ENCODE assay signal across 8 cellular contexts in the genomic region with DNA sequence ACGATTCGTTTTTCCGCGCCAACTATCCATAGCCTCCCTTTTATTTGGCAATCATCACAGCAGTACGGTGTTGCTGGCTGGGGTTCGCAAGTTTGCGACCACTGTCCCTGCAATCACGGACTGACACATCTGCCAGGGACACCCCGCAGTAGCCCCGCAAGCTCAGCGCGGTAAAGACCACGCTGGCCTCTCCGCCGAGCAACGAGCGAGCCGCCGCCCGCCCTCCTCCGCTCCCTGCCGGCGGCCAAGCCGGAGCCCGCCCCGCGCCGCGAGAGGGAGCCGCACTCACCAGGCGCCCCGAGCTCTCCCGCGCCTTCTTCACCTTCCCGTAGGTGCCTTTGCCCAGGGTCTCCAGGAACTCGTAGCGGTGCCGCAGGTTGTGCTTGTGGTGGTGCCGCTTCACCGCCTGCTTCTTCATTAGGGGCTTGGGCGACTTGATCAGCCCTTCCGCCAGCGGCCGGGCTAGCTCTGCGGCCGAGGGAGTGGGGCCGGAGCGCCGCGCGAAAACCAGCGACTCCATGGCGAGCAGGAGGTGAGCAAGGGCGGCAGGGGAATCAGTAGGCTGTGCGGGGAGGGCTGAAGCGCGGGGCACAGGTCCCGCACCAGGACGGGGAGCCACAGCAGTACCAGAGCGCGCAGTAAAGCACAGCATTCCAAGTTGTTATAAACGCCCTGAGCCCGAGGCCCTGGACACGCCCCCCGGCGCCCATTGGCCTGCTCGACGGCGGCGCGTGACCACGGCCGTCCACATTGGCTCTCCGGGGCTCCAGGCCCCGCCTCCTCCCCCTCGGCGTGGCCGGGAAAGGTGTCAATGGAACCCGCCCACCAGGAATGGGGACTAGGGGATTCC. TPM values are rescaled to one million over a fixed set of nuclear protein-coding genes. Genes with fewer than 3 reads are reported as not detected.
A peak's percentile ranks its signal among the peaks of the same experiment; 100 is the strongest.
DNase-seq lines count a peak whose midpoint lies in the region; ATAC-seq and TF ChIP-seq lines count a peak whose summit lies in the region.

A gene (minus strand): TSS at position 637 of the 850 bp plus-strand sequence. CDS start 117 bp downstream, at position 520.

- H3K4me3 Mint-ChIP-seq in naive thymus-derived CD8-positive, alpha-beta T cell = peak within 1 kb of the TSS; percentile 92 to 100 (median 98)
- peak within 1 kb of the TSS; percentile 96 for H3K4me3 Mint-ChIP-seq in stimulated activated memory B cell treated with anti-CD40 and anti-IgM and Interleukin-4, amounts not matched to agents 10 μg/mL and 1 μg/mL and 100 μg/mL, for 72 hours

- DNase-seq in RWPE1 (ENCODE audit: low spot score) = peak; percentile 96
- peak; percentile 94 for DNase-seq in activated effector memory CD4-positive, alpha-beta T cell treated with anti-CD3 and anti-CD28 coated beads, Interleukin-2, amount 50 U/mL, for 16 hours
- DNase-seq in fibroblast of the aortic adventitia (ENCODE audit: low read depth) = peak; percentile 79
- DNase-seq in naive thymus-derived CD8-positive, alpha-beta T cell = peak; percentile 80 to 91 (median 84)

- H3K27me3 ChIP-seq in DOHH2 (ENCODE audit: control insufficient read depth, low read length) = peaks cover 3% of the 10 kb centered on the region; the same call in 1 of the 2 replicates

- H3K9me3 Mint-ChIP-seq in naive thymus-derived CD8-positive, alpha-beta T cell = peaks cover 0 to 10% (median 0%) of the 10 kb centered on the region in 9 donors
- no peaks in the 10 kb centered on the region for H3K9me3 Mint-ChIP-seq in stimulated activated memory B cell treated with anti-CD40 and anti-IgM and Interleukin-4, amounts not matched to agents 10 μg/mL and 1 μg/mL and 100 μg/mL, for 72 hours

- POLR2A ChIA-PET in RWPE1 (lab: Yijun Ruan, JAX; ENCODE audit: low non-redundant PET) = interaction anchor here (0.6 to 5.3 kb wide), 5 partner anchors 20 to 327 kb away, joined by 3 to 26 read pairs (median 4); no protein-coding TSS in a partner anchor
- POLR2A ChIA-PET in naive thymus-derived CD8-positive, alpha-beta T cell (lab: Charles Lee) = interaction anchor here (0.6 to 22.9 kb wide), 11 partner anchors 7 to 162 kb away, joined by 3 to 590 read pairs (median 5); no protein-coding TSS in a partner anchor

- H3K27ac ChIP-seq in DOHH2 (ENCODE audit: low read depth, low read length) = peak within 1 kb of the TSS; percentile 76
- H3K27ac ChIP-seq in RWPE1 = peak within 1 kb of the TSS; percentile 98

- peaks cover 12 to 23% (median 12%) of the 10 kb centered on the region in 3 donors for H3K36me3 Mint-ChIP-seq in naive thymus-derived CD8-positive, alpha-beta T cell
- H3K36me3 Mint-ChIP-seq in stimulated activated memory B cell treated with anti-CD40 and anti-IgM and Interleukin-4, amounts not matched to agents 10 μg/mL and 1 μg/mL and 100 μg/mL, for 72 hours = peaks cover 29% of the 10 kb centered on the region

- TF ChIP-seq RAD21 in Ishikawa (IDR thresholded peaks at IDR 0.05; ENCODE audit: low read depth) = no peak

- 0 out of 2 replicates have a peak, but pooled peaks have one; percentile 25 for TF ChIP-seq EP300 in Ishikawa (IDR thresholded peaks at IDR 0.05; ENCODE audit: borderline replicate concordance)

- peak within 1 kb of the TSS; percentile 83 to 99 (median 96) for H3K27ac Mint-ChIP-seq in naive thymus-derived CD8-positive, alpha-beta T cell
- peak within 1 kb of the TSS; percentile 97 for H3K27ac Mint-ChIP-seq in stimulated activated memory B cell treated with anti-CD40 and anti-IgM and Interleukin-4, amounts not matched to agents 10 μg/mL and 1 μg/mL and 100 μg/mL, for 72 hours

- H3K4me3 ChIP-seq in DOHH2 (ENCODE audit: low read length) (peak within 1 kb of the TSS; percentile 99), fibroblast of the aortic adventitia (ENCODE audit: low read depth, low read length) (peak within 1 kb of the TSS; percentile 92)

- H3K4me2 ChIP-seq in DOHH2 (ENCODE audit: low read length) = peak within 1 kb of the TSS; percentile 89

- H3K4me1 Mint-ChIP-seq in naive thymus-derived CD8-positive, alpha-beta T cell = peaks cover 46 to 84% (median 70%) of the 10 kb centered on the region in 4 donors
- peaks cover 77% of the 10 kb centered on the region for H3K4me1 Mint-ChIP-seq in stimulated activated memory B cell treated with anti-CD40 and anti-IgM and Interleukin-4, amounts not matched to agents 10 μg/mL and 1 μg/mL and 100 μg/mL, for 72 hours

- H3K36me3 ChIP-seq in DOHH2 (ENCODE audit: control insufficient read depth, low read length) = peaks cover 44% of the 10 kb centered on the region

- no peaks in the 10 kb centered on the region for H3K9me2 ChIP-seq in DOHH2 (replicated peaks; ENCODE audit: control insufficient read depth, low read length)

- peaks cover 56% of the 10 kb centered on the region for H3K4me1 ChIP-seq in DOHH2 (ENCODE audit: control insufficient read depth, low read length)

- peak; percentile 87 to 93 for ATAC-seq in naive thymus-derived CD8-positive, alpha-beta T cell
- peak; percentile 93 for ATAC-seq in stimulated activated memory B cell treated with anti-CD40 and anti-IgM and Interleukin-4, amounts not matched to agents 10 μg/mL and 1 μg/mL and 100 μg/mL, for 72 hours
- no peak for ATAC-seq in HG03460 (IDR thresholded peaks at IDR 0.05; ENCODE audit: unreplicated experiment)

- TF ChIP-seq CTCF in DOHH2 (IDR thresholded peaks at IDR 0.05; ENCODE audit: low read depth, low read length, poor library complexity, severe bottlenecking) = peak; percentile 48
- peak; percentile 33 for TF ChIP-seq CTCF in RWPE1 (conservative IDR thresholded peaks at IDR 0.05; ENCODE audit: low read depth)
- TF ChIP-seq CTCF in fibroblast of the aortic adventitia (IDR thresholded peaks at IDR 0.05; ENCODE audit: insufficient read depth, low read length) = peak; percentile 12

- no peaks in the 10 kb centered on the region for H3K9me3 ChIP-seq in DOHH2 (ENCODE audit: control insufficient read depth, insufficient read depth, low read length)

- peaks cover 12% of the 10 kb centered on the region for H4K20me1 ChIP-seq in DOHH2 (ENCODE audit: control insufficient read depth, insufficient read depth, low read depth, low read length)

- H3K27me3 Mint-ChIP-seq in naive thymus-derived CD8-positive, alpha-beta T cell = peaks cover 0 to 2% (median 0%) of the 10 kb centered on the region in 5 donors
- no peaks in the 10 kb centered on the region for H3K27me3 Mint-ChIP-seq in stimulated activated memory B cell treated with anti-CD40 and anti-IgM and Interleukin-4, amounts not matched to agents 10 μg/mL and 1 μg/mL and 100 μg/mL, for 72 hours

- peaks cover 2% of the 10 kb centered on the region; the same call in 1 of the 2 replicates for H3F3A ChIP-seq in DOHH2 (ENCODE audit: control insufficient read depth, insufficient read depth)

- CTCF ChIA-PET in RWPE1 (lab: Yijun Ruan, JAX) = interaction anchor here (0.6 to 17.7 kb wide), 20 partner anchors 9 to 1291 kb away, joined by 3 to 622 read pairs (median 4); no protein-coding TSS in a partner anchor

- peaks cover 53% of the 10 kb centered on the region for H3K79me2 ChIP-seq in DOHH2 (ENCODE audit: control insufficient read depth, low read length)

TF ChIP-seq in Ishikawa, 13 proteins besides CTCF, POLR2A, EP300 and RAD21:
- TF ChIP-seq, protein P1, sequence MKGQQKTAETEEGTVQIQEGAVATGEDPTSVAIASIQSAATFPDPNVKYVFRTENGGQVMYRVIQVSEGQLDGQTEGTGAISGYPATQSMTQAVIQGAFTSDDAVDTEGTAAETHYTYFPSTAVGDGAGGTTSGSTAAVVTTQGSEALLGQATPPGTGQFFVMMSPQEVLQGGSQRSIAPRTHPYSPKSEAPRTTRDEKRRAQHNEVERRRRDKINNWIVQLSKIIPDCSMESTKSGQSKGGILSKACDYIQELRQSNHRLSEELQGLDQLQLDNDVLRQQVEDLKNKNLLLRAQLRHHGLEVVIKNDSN (IDR thresholded peaks at IDR 0.05) = peak; percentile 91
- peak; percentile 47; the same call in 1 of the 2 replicates for TF ChIP-seq ZBTB7A (IDR thresholded peaks at IDR 0.05; ENCODE audit: low read depth)
- TF ChIP-seq, protein P2, sequence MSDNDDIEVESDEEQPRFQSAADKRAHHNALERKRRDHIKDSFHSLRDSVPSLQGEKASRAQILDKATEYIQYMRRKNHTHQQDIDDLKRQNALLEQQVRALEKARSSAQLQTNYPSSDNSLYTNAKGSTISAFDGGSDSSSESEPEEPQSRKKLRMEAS (IDR thresholded peaks at IDR 0.05) = peak; percentile 89
- no peak for TF ChIP-seq YY1 (IDR thresholded peaks at IDR 0.05; ENCODE audit: low read depth)
- no peak for TF ChIP-seq EGR1 (IDR thresholded peaks at IDR 0.05)
- TF ChIP-seq TEAD4 (IDR thresholded peaks at IDR 0.05) = peak; percentile 52; the same call in 1 of the 2 replicates
- peak; percentile 51; the same call in 1 of the 2 replicates for TF ChIP-seq TCF12 (IDR thresholded peaks at IDR 0.05; ENCODE audit: low read depth)
- no peak for TF ChIP-seq NFIC (IDR thresholded peaks at IDR 0.05)
- peak; percentile 89 for TF ChIP-seq TAF1 (IDR thresholded peaks at IDR 0.05; ENCODE audit: low read depth)

RNA-seq across cellular contexts. Expression of the gene that starts here (rescaled TPM):
- total RNA-seq in fibroblast of the aortic adventitia (ENCODE audit: low replicate concordance) = 0.74 and 2.9 TPM in 2 replicates
- total RNA-seq in naive thymus-derived CD8-positive, alpha-beta T cell = 10 to 100 TPM; 46.9 to 47.9 TPM
- 10 to 100 TPM; 14.3 to 73.6 (median 34.0) TPM for polyA plus RNA-seq in naive thymus-derived CD8-positive, alpha-beta T cell

Comparison
In these comparisons a context has a peak if more than half of its experiments do, and no peak if none do; other contexts are left out.
1. RNA of the gene that starts here (total RNA-seq): 46.9 to 47.9 TPM in naive thymus-derived CD8-positive, alpha-beta T cell; 0.74 to 2.9 TPM in fibroblast of the aortic adventitia; every median in the first group is over 10 times any median in the second.
2. Peak in every context shown above with its lines, with median percentiles within 50 percentile points of each other: CTCF ChIP-seq and DNase-seq.